8 cellular contexts compared by ENCODE assay signal in genomic region chr11:14891143-14892035, GRCh38. TPM values are rescaled to one million over a fixed set of nuclear protein-coding genes. Genes with fewer than 3 reads are reported as not detected.
A peak's percentile ranks its signal among the peaks of the same experiment; 100 is the strongest.
DNase-seq lines count a peak whose midpoint lies in the region; ATAC-seq and TF ChIP-seq lines count a peak whose summit lies in the region.

No MANE protein-coding gene starts in this region.

- intact Hi-C loops in mucosa of descending colon (cut with DNase I, micrococcal nuclease): no loop called here

- ATAC-seq in GM21390 (IDR thresholded peaks at IDR 0.05; ENCODE audit: unreplicated experiment) (peak; percentile 51), mucosa of descending colon (peak; percentile 86)

- TF ChIP-seq CTCF in OCI-LY1 (IDR thresholded peaks at IDR 0.05; ENCODE audit: low read length): 0 out of 2 replicates have a peak, but pooled peaks have one; percentile 3
- TF ChIP-seq CTCF in mucosa of descending colon (IDR thresholded peaks at IDR 0.05): no peak

- no peak overlapping the region for H2AFZ ChIP-seq in OCI-LY1 (ENCODE audit: low read length)

- DNase-seq in D341Med (ENCODE audit: low spot score) (peak; percentile 93), activated T-cell treated with anti-CD3 and anti-CD28 coated beads for 1 hour (ENCODE audit: low read depth) (peak; percentile 75), epidermal melanocyte (ENCODE audit: insufficient read length, low spot score) (peak; percentile 65), mucosa of descending colon (peak; percentile 90 to 95 (median 94))
- DNase-seq in stimulated activated CD8-positive, alpha-beta memory T cell treated with anti-CD3 and anti-CD28 coated beads, Interleukin-2, amount 100 ng/mL, for 48 hours (ENCODE audit: low read depth in 2 of 2): peak; percentile 75 to 81

- H3K4me3 ChIP-seq in HUES48 (ENCODE audit: low read depth, low read length) (peak overlapping the region; percentile 76), OCI-LY1 (ENCODE audit: low read depth, low read length, poor library complexity, severe bottlenecking) (peak overlapping the region; percentile 71), mucosa of descending colon (peak overlapping the region; percentile 45)

- no peaks in the 10 kb centered on the region for H4K20me1 ChIP-seq in OCI-LY1 (ENCODE audit: insufficient read depth, low read length)

- H3K9me2 ChIP-seq in OCI-LY1 (ENCODE audit: low read depth, low read length): no peaks in the 10 kb centered on the region

- H3K27me3 ChIP-seq in HUES48 (ENCODE audit: control insufficient read depth, insufficient read depth, low read length): peaks cover 20% of the 10 kb centered on the region
- no peaks in the 10 kb centered on the region for H3K27me3 ChIP-seq in OCI-LY1 (ENCODE audit: insufficient read depth, low read length)

- no peaks in the 10 kb centered on the region for H3K36me3 ChIP-seq in HUES48 (ENCODE audit: control insufficient read depth, insufficient read depth, low read length)
- peaks cover 3% of the 10 kb centered on the region; the same call in 1 of the 2 replicates for H3K36me3 ChIP-seq in OCI-LY1 (ENCODE audit: insufficient read depth, low read length)
- H3K36me3 ChIP-seq in mucosa of descending colon (ENCODE audit: low read depth): no peaks in the 10 kb centered on the region

- no peaks in the 10 kb centered on the region for H3F3A ChIP-seq in OCI-LY1 (ENCODE audit: insufficient read depth, low read length)

- H3K4me1 ChIP-seq in HUES48 (ENCODE audit: control insufficient read depth, insufficient read depth, low read length): 0 out of 2 replicates have a peak, but pooled peaks cover 2% of the 10 kb centered on the region
- peaks cover 25% of the 10 kb centered on the region for H3K4me1 ChIP-seq in OCI-LY1 (ENCODE audit: insufficient read depth, low read length, severe bottlenecking)
- H3K4me1 ChIP-seq in mucosa of descending colon (ENCODE audit: low read depth): peaks cover 25% of the 10 kb centered on the region

- H3K9ac ChIP-seq in HUES48 (ENCODE audit: low read depth, low read length) (peak overlapping the region; percentile 37; the same call in 1 of the 2 replicates), OCI-LY1 (ENCODE audit: low read length) (peak overlapping the region; percentile 71)

- no peaks in the 10 kb centered on the region for H3K79me2 ChIP-seq in OCI-LY1 (ENCODE audit: insufficient read depth, low read length)

- H3K27ac ChIP-seq in HUES48 (ENCODE audit: low read depth, low read length) (peak overlapping the region; percentile 80), OCI-LY1 (ENCODE audit: low read depth, low read length, poor library complexity, severe bottlenecking) (peak overlapping the region; percentile 63)

- no peaks in the 10 kb centered on the region for H3K9me3 ChIP-seq in HUES48 (ENCODE audit: control insufficient read depth, insufficient read depth, low read length)
- H3K9me3 ChIP-seq in OCI-LY1 (ENCODE audit: low read length): no peaks in the 10 kb centered on the region
- H3K9me3 ChIP-seq in mucosa of descending colon: no peaks in the 10 kb centered on the region

- H3K4me2 ChIP-seq in OCI-LY1 (ENCODE audit: low read length): peak overlapping the region; percentile 83

RNA-seq across cellular contexts. Expression of gene CYP2R1, which starts 0.6 kb away (rescaled TPM):
- 10 to 100 TPM; 11.7 to 23.9 (median 15.5) TPM for total RNA-seq in mucosa of descending colon

Comparison
In these comparisons a context has a peak if more than half of its experiments do, and no peak if none do; other contexts are left out.
1. Peak in every context shown above with its lines: DNase-seq, ATAC-seq, H3K4me3 ChIP-seq and H3K27ac ChIP-seq.